ENCODE assay signal across 15 cellular contexts in the genomic region with DNA sequence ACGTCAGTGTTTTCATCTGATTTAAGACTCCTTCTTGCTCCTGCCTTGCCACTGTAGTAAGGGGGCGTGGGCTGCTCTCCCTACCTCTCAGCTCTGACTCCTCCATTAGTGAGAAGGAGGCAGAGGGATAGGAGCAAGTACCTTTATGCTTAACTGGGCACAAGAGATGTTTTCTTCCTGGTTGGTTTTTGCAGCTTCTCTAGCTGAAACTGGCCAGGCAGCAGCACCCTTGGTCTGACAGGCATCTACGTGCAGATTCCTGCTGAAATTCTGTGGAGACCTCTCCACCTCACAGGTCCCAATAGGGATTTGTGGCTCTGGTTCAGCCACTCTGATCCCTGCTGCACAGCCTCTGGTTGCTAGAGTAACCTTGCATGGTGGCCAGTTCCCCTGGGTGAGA.
DNase-seq lines count a peak whose midpoint lies in the region; ATAC-seq and TF ChIP-seq lines count a peak whose summit lies in the region.
"Had no signal": no experiment of that assay in that cellular context is flagged by ENCODE, and none has a peak within 500 bp of the region (broad histone marks: within the 10 kb centered on the region; RNA-seq: fewer than 3 reads in every experiment).

No MANE protein-coding gene starts in this region.

- H3K27ac ChIP-seq in BLaER1 treated with 17β-estradiol and CSF1 and Interleukin-3, amounts not matched to agents 10 nM and 100 nM = no peak overlapping the region
- H3K27ac ChIP-seq in esophagus muscularis mucosa (replicated peaks in 1 of 4) (no peak overlapping the region), parathyroid adenoma (no peak overlapping the region), thyroid gland (peak overlapping the region; percentile 29 to 67 (median 58)), PC-3 (ENCODE audit: low read length) (no peak overlapping the region)

- no peaks in the 10 kb centered on the region for H3K9me2 ChIP-seq in PC-3 (replicated peaks; ENCODE audit: low read length)

- TF ChIP-seq CTCF in esophagus muscularis mucosa (IDR thresholded peaks at IDR 0.05) (no peak), parathyroid adenoma (IDR thresholded peaks at IDR 0.05) (no peak), thyroid gland (IDR thresholded peaks at IDR 0.05) (no peak), PC-3 (conservative IDR thresholded peaks at IDR 0.05; ENCODE audit: low read depth, low read length) (no peak)

- peak overlapping the region; percentile 69 for H2AFZ ChIP-seq in parathyroid adenoma
- no peak overlapping the region for H2AFZ ChIP-seq in PC-3 (ENCODE audit: low read length)
- H2AFZ ChIP-seq: GM23338 had no signal

- H3K36me3 ChIP-seq in BLaER1 treated with 17β-estradiol and CSF1 and Interleukin-3, amounts not matched to agents 10 nM and 100 nM = no peaks in the 10 kb centered on the region
- H3K36me3 ChIP-seq in esophagus muscularis mucosa (no peaks in the 10 kb centered on the region), parathyroid adenoma (ENCODE audit: control insufficient read depth, insufficient read depth, low read length) (no peaks in the 10 kb centered on the region), thyroid gland (no peaks in the 10 kb centered on the region), PC-3 (ENCODE audit: low read depth, low read length) (no peaks in the 10 kb centered on the region)
- H3K36me3 ChIP-seq: HAP-1 had no signal

- no TSS peak for BruUV-seq in PC-3 (replicated peaks; lab: Mats Ljungman, UMichigan)

- no peak for TF ChIP-seq EP300 in esophagus muscularis mucosa (IDR thresholded peaks at IDR 0.05)

- no peaks in the 10 kb centered on the region for H4K20me1 ChIP-seq in BLaER1 treated with 17β-estradiol and CSF1 and Interleukin-3, amounts not matched to agents 10 nM and 100 nM
- H4K20me1 ChIP-seq in PC-3 (ENCODE audit: low read length) = no peaks in the 10 kb centered on the region

- peak overlapping the region in 7 of 11 experiments; percentile 12 to 58 (median 39); a peak in 12 of 22 replicates for H3K4me2 ChIP-seq in BLaER1 treated with 17β-estradiol and CSF1 and Interleukin-3, amounts not matched to agents 10 nM and 100 nM
- H3K4me2 ChIP-seq in parathyroid adenoma (ENCODE audit: low read length) (no peak overlapping the region), PC-3 (ENCODE audit: low read length) (no peak overlapping the region)
- H3K4me2 ChIP-seq: GM23338 had no signal

- 89% methylated on average over 3 of the region's 3 CpGs for WGBS in esophagus muscularis mucosa
- WGBS in thyroid gland, 2 donors = 25 to 33% methylated on average over 3 of the region's 3 CpGs

- CTCF ChIA-PET in PC-3 (lab: Charles Lee) = no interaction called here

- peaks cover 8 to 15% (median 11%) of the 10 kb centered on the region in 11 experiments for H3K9me3 ChIP-seq in BLaER1 treated with 17β-estradiol and CSF1 and Interleukin-3, amounts not matched to agents 10 nM and 100 nM (replicated peaks in 1 of 11)
- H3K9me3 ChIP-seq in esophagus muscularis mucosa = peaks cover 0 to 3% (median 0%) of the 10 kb centered on the region in 4 donors
- no peaks in the 10 kb centered on the region for H3K9me3 ChIP-seq in parathyroid adenoma (ENCODE audit: control insufficient read depth, low read length)
- H3K9me3 ChIP-seq in thyroid gland = no peaks in the 10 kb centered on the region
- no peaks in the 10 kb centered on the region for H3K9me3 ChIP-seq in PC-3 (ENCODE audit: low read length)
- H3K9me3 ChIP-seq: HAP-1 had no signal

- TF ChIP-seq POLR2A in esophagus muscularis mucosa (IDR thresholded peaks at IDR 0.05; ENCODE audit: low read depth) (no peak), thyroid gland (IDR thresholded peaks at IDR 0.05) (no peak)

- no peak for ATAC-seq in PC-3
- ATAC-seq: GM23338 had no signal

- peaks cover 0 to 14% (median 6%) of the 10 kb centered on the region in 10 experiments; a peak in 10 of 20 replicates for H3K4me1 ChIP-seq in BLaER1 treated with 17β-estradiol and CSF1 and Interleukin-3, amounts not matched to agents 10 nM and 100 nM
- no peaks in the 10 kb centered on the region for H3K4me1 ChIP-seq in esophagus muscularis mucosa
- H3K4me1 ChIP-seq in parathyroid adenoma = peaks cover 23% of the 10 kb centered on the region
- H3K4me1 ChIP-seq in thyroid gland = peaks cover 9 to 34% of the 10 kb centered on the region in 2 donors
- no peaks in the 10 kb centered on the region; the same call in 1 of the 2 replicates for H3K4me1 ChIP-seq in PC-3 (ENCODE audit: insufficient read depth, low read length)
- H3K4me1 ChIP-seq: HAP-1 had no signal

- H3F3A ChIP-seq in PC-3 (ENCODE audit: low read length, unreplicated experiment) = no peaks in the 10 kb centered on the region

- DNase-seq in esophagus muscularis mucosa (ENCODE audit: extremely low spot score) (peak; percentile 31), thyroid gland (peak; percentile 62 to 67), KG1 (lab: John Stamatoyannopoulos, UW) (no peak), PC-3 (no peak)
- DNase-seq in activated CD4-positive, alpha-beta T cell treated with anti-CD3 and anti-CD28 coated beads for 48 hours = no peak
- DNase-seq: CD4-positive, alpha-beta T cell; CD8-positive, alpha-beta memory T cell; DMS53; DMS79 treated with DMSO at 0.1 percent for 48 hours; GF-D8; HFFc6 had no signal

- no peak overlapping the region for H3K4me3 ChIP-seq in BLaER1 treated with 17β-estradiol and CSF1 and Interleukin-3, amounts not matched to agents 10 nM and 100 nM
- H3K4me3 ChIP-seq in esophagus muscularis mucosa (no peak overlapping the region), parathyroid adenoma (ENCODE audit: low read depth, low read length) (no peak overlapping the region), thyroid gland (replicated peaks in 1 of 3) (no peak overlapping the region), PC-3 (ENCODE audit: low read length) (no peak overlapping the region)
- H3K4me3 ChIP-seq: GM23338, HAP-1 had no signal

- intact Hi-C loops in esophagus muscularis mucosa (cut with DNase I) = no loop called here
- intact Hi-C loops in thyroid gland (cut with DNase I) = no loop called here
- intact Hi-C loops in PC-3 (cut with micrococcal nuclease) = no loop called here

- H3K79me2 ChIP-seq in parathyroid adenoma (no peaks in the 10 kb centered on the region), PC-3 (ENCODE audit: low read length) (no peaks in the 10 kb centered on the region)

- H3K27me3 ChIP-seq in BLaER1 treated with 17β-estradiol and CSF1 and Interleukin-3, amounts not matched to agents 10 nM and 100 nM = no peaks in the 10 kb centered on the region
- H3K27me3 ChIP-seq in esophagus muscularis mucosa = no peaks in the 10 kb centered on the region
- no peaks in the 10 kb centered on the region for H3K27me3 ChIP-seq in parathyroid adenoma (ENCODE audit: control insufficient read depth, insufficient read depth, low read length)
- H3K27me3 ChIP-seq in thyroid gland = no peaks in the 10 kb centered on the region
- peaks cover 64% of the 10 kb centered on the region for H3K27me3 ChIP-seq in PC-3 (ENCODE audit: low read length)

- no peak overlapping the region for H3K9ac ChIP-seq in BLaER1 treated with 17β-estradiol and CSF1 and Interleukin-3, amounts not matched to agents 10 nM and 100 nM
- no peak overlapping the region for H3K9ac ChIP-seq in parathyroid adenoma
- no peak overlapping the region for H3K9ac ChIP-seq in PC-3 (ENCODE audit: low read length)

- POLR2A ChIA-PET in PC-3 (lab: Charles Lee; ENCODE audit: unreplicated experiment) = no interaction called here

Comparison
In these comparisons a context has a peak if more than half of its experiments do, and no peak if none do; other contexts are left out.
1. H3K27ac ChIP-seq: peak in thyroid gland (3 of 3); none in BLaER1 treated with 17β-estradiol and CSF1 and Interleukin-3, amounts not matched to agents 10 nM and 100 nM (0 of 11), esophagus muscularis mucosa (0 of 4), parathyroid adenoma (single experiment) and PC-3 (single experiment).
2. H3K4me2 ChIP-seq: peak in BLaER1 treated with 17β-estradiol and CSF1 and Interleukin-3, amounts not matched to agents 10 nM and 100 nM (7 of 11); none in parathyroid adenoma (single experiment) and PC-3 (single experiment).
3. DNase-seq: peak in esophagus muscularis mucosa (single experiment) and thyroid gland (2 of 2); none in activated CD4-positive, alpha-beta T cell treated with anti-CD3 and anti-CD28 coated beads for 48 hours (single experiment), KG1 (single experiment) and PC-3 (single experiment).